8 cellular contexts compared by ENCODE assay signal in the genomic region with DNA sequence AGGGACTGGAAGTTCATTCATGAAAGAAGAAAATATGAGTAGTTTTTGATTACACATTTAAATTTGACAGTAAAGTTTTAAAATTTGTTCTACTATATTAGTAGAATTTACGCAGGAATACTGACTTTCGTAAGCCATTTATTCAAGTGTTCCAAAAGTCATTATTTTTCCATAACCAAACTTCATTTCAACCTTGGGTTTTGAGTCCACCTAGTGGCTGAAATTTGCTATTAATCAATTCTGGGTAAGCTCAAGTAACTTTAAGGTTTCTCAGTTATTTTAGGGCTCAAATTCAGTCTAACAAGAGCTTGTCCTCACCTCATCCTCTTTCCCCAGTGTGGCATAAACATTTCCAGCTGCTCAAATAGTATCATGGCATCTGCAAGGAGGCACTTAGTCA.
A peak's percentile ranks its signal among the peaks of the same experiment; 100 is the strongest.
DNase-seq lines count a peak whose midpoint lies in the region; ATAC-seq and TF ChIP-seq lines count a peak whose summit lies in the region.

No MANE protein-coding gene starts in this region.

- no peak overlapping the region for H2BK15ac ChIP-seq in mesendoderm (replicated peaks; ENCODE audit: low read depth)

- H3K18ac ChIP-seq in mesendoderm (ENCODE audit: low read length): no peak overlapping the region

- no peak overlapping the region for H2BK120ac ChIP-seq in mesendoderm (ENCODE audit: low read depth, low read length)

- no peak overlapping the region for H3K4me3 Mint-ChIP-seq in Caco-2 (ENCODE audit: unreplicated experiment)
- no peak overlapping the region for H3K4me3 Mint-ChIP-seq in activated naive CD8-positive, alpha-beta T cell treated with anti-CD3 and anti-CD28 coated beads for 36 hours

- H3K4ac ChIP-seq in mesendoderm (ENCODE audit: low read depth, low read length): no peak overlapping the region

- H3K36me3 Mint-ChIP-seq in Caco-2 (ENCODE audit: insufficient read depth, unreplicated experiment): no peaks in the 10 kb centered on the region
- H3K36me3 Mint-ChIP-seq in activated naive CD8-positive, alpha-beta T cell treated with anti-CD3 and anti-CD28 coated beads for 36 hours: no peaks in the 10 kb centered on the region

- no peaks in the 10 kb centered on the region for H3K9me3 ChIP-seq in Caco-2

- H3K23ac ChIP-seq in mesendoderm (ENCODE audit: low read length): no peak overlapping the region

- no peak overlapping the region for H3K9ac ChIP-seq in mesendoderm (ENCODE audit: low read length)

- no peak overlapping the region for H3K27ac ChIP-seq in mesendoderm (ENCODE audit: low read depth, low read length)

- no peak overlapping the region for H4K8ac ChIP-seq in mesendoderm (ENCODE audit: low read depth, low read length)

- no peaks in the 10 kb centered on the region for H3K4me1 Mint-ChIP-seq in Caco-2 (ENCODE audit: low read depth, unreplicated experiment)
- H3K4me1 Mint-ChIP-seq in activated naive CD8-positive, alpha-beta T cell treated with anti-CD3 and anti-CD28 coated beads for 36 hours: no peaks in the 10 kb centered on the region

- CTCF ChIA-PET in Caco-2 (lab: Charles Lee): interaction anchor here (1.0 kb wide), 1 partner anchor 500 kb away, joined by 3 read pairs; no protein-coding TSS in a partner anchor

- H3K9me3 Mint-ChIP-seq in Caco-2 (ENCODE audit: unreplicated experiment): no peaks in the 10 kb centered on the region
- no peaks in the 10 kb centered on the region for H3K9me3 Mint-ChIP-seq in activated naive CD8-positive, alpha-beta T cell treated with anti-CD3 and anti-CD28 coated beads for 36 hours

- no peaks in the 10 kb centered on the region for H3K79me2 ChIP-seq in mesendoderm (ENCODE audit: control insufficient read depth, insufficient read depth, low read length)

- no peak overlapping the region for H4K5ac ChIP-seq in mesendoderm (ENCODE audit: low read length)

- DNase-seq in Caco-2: peak in 1 of 2 experiments; percentile 1
- peak; percentile 1 for DNase-seq in brain pericyte (ENCODE audit: low read depth, low spot score)
- DNase-seq in mesendoderm: peak; percentile 18
- DNase-seq in NCI-H187 treated with DMSO at 0.1 percent for 48 hours (lab: John Stamatoyannopoulos, UW): no peak
- DNase-seq in activated naive CD8-positive, alpha-beta T cell treated with anti-CD3 and anti-CD28 coated beads for 36 hours: no peak

- H3K4me3 ChIP-seq in Caco-2 (ENCODE audit: low read depth, low read length) (no peak overlapping the region), mesendoderm (ENCODE audit: low read length) (no peak overlapping the region)

- no peak overlapping the region for H2AK5ac ChIP-seq in mesendoderm (ENCODE audit: low read length)

- H3K27me3 Mint-ChIP-seq in Caco-2 (ENCODE audit: insufficient read depth, unreplicated experiment): peaks cover 3% of the 10 kb centered on the region
- no peaks in the 10 kb centered on the region for H3K27me3 Mint-ChIP-seq in activated naive CD8-positive, alpha-beta T cell treated with anti-CD3 and anti-CD28 coated beads for 36 hours

- H2BK5ac ChIP-seq in mesendoderm (ENCODE audit: low read length): no peak overlapping the region

- H3K4me2 ChIP-seq in mesendoderm (ENCODE audit: low read length): no peak overlapping the region

- H3K4me1 ChIP-seq in Caco-2 (no peaks in the 10 kb centered on the region), mesendoderm (ENCODE audit: control insufficient read depth, low read depth, low read length) (no peaks in the 10 kb centered on the region)

- WGBS in mesendoderm (ENCODE audit: extremely low coverage, insufficient coverage, low lambda C conversion rate): no CpG with 5 or more reads among the region's 2 CpGs

- intact Hi-C loops in Caco-2 (cut with micrococcal nuclease; ENCODE audit: unreplicated experiment): loop anchor here (1.0 kb wide), 2 partner anchors 203 to 500 kb away; no protein-coding TSS in a partner anchor

- no peak overlapping the region for H3K27ac Mint-ChIP-seq in Caco-2 (ENCODE audit: unreplicated experiment)
- no peak overlapping the region for H3K27ac Mint-ChIP-seq in activated naive CD8-positive, alpha-beta T cell treated with anti-CD3 and anti-CD28 coated beads for 36 hours

- TF ChIP-seq CTCF in Caco-2 (IDR thresholded peaks at IDR 0.05; ENCODE audit: insufficient read depth in 1 of 2, low read depth in 1 of 2, low read length in 1 of 2, severe bottlenecking in 1 of 2, unreplicated experiment in 1 of 2): peak; percentile 35 to 37

- no peaks in the 10 kb centered on the region for H3K27me3 ChIP-seq in Caco-2 (replicated peaks; ENCODE audit: control insufficient read depth, insufficient read depth, low read length)
- no peaks in the 10 kb centered on the region for H3K27me3 ChIP-seq in mesendoderm (ENCODE audit: insufficient read depth, low read length, poor library complexity)

- peak; percentile 66 for ATAC-seq in HG02885 (IDR thresholded peaks at IDR 0.05; ENCODE audit: poor library complexity, unreplicated experiment)
- ATAC-seq in HG03521 (IDR thresholded peaks at IDR 0.05; ENCODE audit: unreplicated experiment): no peak
- ATAC-seq in GM19328 (IDR thresholded peaks at IDR 0.05; ENCODE audit: unreplicated experiment): no peak

- H3K36me3 ChIP-seq in Caco-2 (ENCODE audit: control insufficient read depth, insufficient read depth, low read length) (no peaks in the 10 kb centered on the region), mesendoderm (ENCODE audit: control insufficient read depth, insufficient read depth, low read length) (no peaks in the 10 kb centered on the region)

- POLR2A ChIA-PET in Caco-2 (lab: Charles Lee): no interaction called here

- BruUV-seq in Caco-2 (replicated peaks; lab: Mats Ljungman, UMichigan): no TSS peak

- no peaks in the 10 kb centered on the region for H3K79me1 ChIP-seq in mesendoderm (ENCODE audit: low read length)

- H3K56ac ChIP-seq in mesendoderm (ENCODE audit: low read length): no peak overlapping the region

Comparison
In these comparisons a context has a peak if more than half of its experiments do, and no peak if none do; other contexts are left out.
1. DNase-seq: peak in brain pericyte (single experiment) and mesendoderm (single experiment); none in NCI-H187 treated with DMSO at 0.1 percent for 48 hours (single experiment) and activated naive CD8-positive, alpha-beta T cell treated with anti-CD3 and anti-CD28 coated beads for 36 hours (single experiment).